1 cellular context compared by ENCODE assay signal in the genomic region with DNA sequence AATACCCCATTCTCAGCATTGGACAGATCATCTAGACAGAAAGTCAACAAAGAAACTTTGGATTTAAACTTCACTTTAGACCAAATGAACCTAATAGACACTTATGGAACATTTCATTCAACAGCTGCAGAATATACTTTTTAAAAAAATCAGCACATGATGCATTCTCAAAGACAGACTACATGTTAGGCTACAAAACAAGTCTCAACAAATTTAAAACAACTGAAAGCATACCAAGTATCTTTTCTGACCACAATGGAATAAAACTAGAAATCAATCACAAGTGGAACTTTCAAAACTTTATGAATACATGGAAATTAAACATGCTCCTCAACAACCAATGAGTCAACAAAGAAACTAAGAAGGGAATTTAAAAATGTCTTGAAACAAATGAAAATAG.
TF ChIP-seq lines count a peak whose summit lies in the region.

No MANE protein-coding gene starts in this region.

TF ChIP-seq in A549, 52 proteins besides CTCF, POLR2A, EP300 and RAD21:
- TF ChIP-seq ZFP36 (IDR thresholded peaks at IDR 0.05; ENCODE audit: borderline replicate concordance, partially characterized antibody) (no peak), MYC (IDR thresholded peaks at IDR 0.05; ENCODE audit: borderline replicate concordance, low read length) (no peak), ZSCAN20 (CRISPR knock-in tag; IDR thresholded peaks at IDR 0.05) (no peak), CHD2 (IDR thresholded peaks at IDR 0.05; ENCODE audit: low read length, partially characterized antibody) (no peak)
